In the genomic region with DNA sequence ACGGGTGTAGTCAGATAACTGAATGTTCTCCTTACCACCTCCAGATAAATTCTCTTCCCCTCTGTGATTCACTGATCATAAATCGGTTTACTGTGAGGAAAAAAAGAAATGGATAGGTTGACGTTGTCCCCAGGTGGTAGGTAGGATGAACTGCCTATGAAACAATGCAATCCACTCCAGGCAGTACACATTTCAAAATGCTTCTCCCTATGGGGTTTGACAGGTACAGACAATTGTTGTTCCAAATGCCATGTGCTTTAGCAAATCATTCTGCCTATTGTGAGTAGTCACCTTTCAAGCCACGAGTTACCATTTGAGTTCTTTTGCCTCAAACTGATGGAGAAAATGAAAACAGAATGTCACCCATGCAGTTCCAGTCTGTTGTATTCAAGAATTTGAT, we compare ENCODE assay signal across 12 cellular contexts.
DNase-seq lines count a peak whose midpoint lies in the region; ATAC-seq and TF ChIP-seq lines count a peak whose summit lies in the region.
"Had no signal": no experiment of that assay in that cellular context is flagged by ENCODE, and none has a peak within 500 bp of the region (broad histone marks: within the 10 kb centered on the region; RNA-seq: fewer than 3 reads in every experiment).

No MANE protein-coding gene starts in this region.

- DNase-seq in GM12865 (ENCODE audit: low read depth) (peak; percentile 11), RWPE2 (ENCODE audit: low spot score) (no peak), glomerular visceral epithelial cell (ENCODE audit: extremely low spot score) (peak; percentile 39), NCI-H345 treated with DMSO at 0.1 percent for 48 hours (lab: John Stamatoyannopoulos, UW; ENCODE audit: unreplicated experiment) (no peak)
- DNase-seq in activated CD4-positive, alpha-beta T cell treated with anti-CD3 and anti-CD28 coated beads for 48 hours: no peak
- DNase-seq: caudate nucleus, mesenchymal stem cell, NCI-H1694 treated with DMSO at 0.1 percent for 48 hours had no signal

- no peaks in the 10 kb centered on the region for H3K4me1 ChIP-seq in RWPE2 (ENCODE audit: insufficient read depth, poor library complexity, severe bottlenecking)
- H3K4me1 ChIP-seq: HAP-1 had no signal

- H3K4me3 ChIP-seq in GM12865 (ENCODE audit: low read depth, low read length) (no peak overlapping the region), RWPE2 (ENCODE audit: severe bottlenecking) (no peak overlapping the region)
- H3K4me3 ChIP-seq: HAP-1 had no signal

- H3K9me3 ChIP-seq in RWPE2 (ENCODE audit: severe bottlenecking): no peaks in the 10 kb centered on the region

- H3K27ac ChIP-seq in 22Rv1 (no peak overlapping the region), RWPE2 (ENCODE audit: poor library complexity, severe bottlenecking) (no peak overlapping the region)

- no peaks in the 10 kb centered on the region for H3K27me3 ChIP-seq in RWPE2 (ENCODE audit: insufficient read depth, poor library complexity, severe bottlenecking)

- ATAC-seq in RWPE2 (ENCODE audit: low read depth) (peak; percentile 85), HG03342 (IDR thresholded peaks at IDR 0.05; ENCODE audit: unreplicated experiment) (no peak), HG02840 (IDR thresholded peaks at IDR 0.05; ENCODE audit: low FRiP score, unreplicated experiment) (no peak)

- TF ChIP-seq CTCF in 22Rv1 (IDR thresholded peaks at IDR 0.05) (peak; percentile 17; the same call in 1 of the 2 replicates), GM12865 (IDR thresholded peaks at IDR 0.05; ENCODE audit: insufficient read depth, low read depth, low read length, missing control alignments) (no peak), RWPE2 (IDR thresholded peaks at IDR 0.05; ENCODE audit: poor library complexity, severe bottlenecking) (peak; percentile 79)

- H3K36me3 ChIP-seq in RWPE2 (ENCODE audit: low read depth): no peaks in the 10 kb centered on the region
- H3K36me3 ChIP-seq: HAP-1 had no signal

Comparison
In these comparisons a context has a peak if more than half of its experiments do, and no peak if none do; other contexts are left out.
1. DNase-seq: peak in GM12865 (single experiment) and glomerular visceral epithelial cell (single experiment); none in RWPE2 (single experiment), NCI-H345 treated with DMSO at 0.1 percent for 48 hours (single experiment) and activated CD4-positive, alpha-beta T cell treated with anti-CD3 and anti-CD28 coated beads for 48 hours (single experiment).